8 cellular contexts compared by ENCODE assay signal in the genomic region with DNA sequence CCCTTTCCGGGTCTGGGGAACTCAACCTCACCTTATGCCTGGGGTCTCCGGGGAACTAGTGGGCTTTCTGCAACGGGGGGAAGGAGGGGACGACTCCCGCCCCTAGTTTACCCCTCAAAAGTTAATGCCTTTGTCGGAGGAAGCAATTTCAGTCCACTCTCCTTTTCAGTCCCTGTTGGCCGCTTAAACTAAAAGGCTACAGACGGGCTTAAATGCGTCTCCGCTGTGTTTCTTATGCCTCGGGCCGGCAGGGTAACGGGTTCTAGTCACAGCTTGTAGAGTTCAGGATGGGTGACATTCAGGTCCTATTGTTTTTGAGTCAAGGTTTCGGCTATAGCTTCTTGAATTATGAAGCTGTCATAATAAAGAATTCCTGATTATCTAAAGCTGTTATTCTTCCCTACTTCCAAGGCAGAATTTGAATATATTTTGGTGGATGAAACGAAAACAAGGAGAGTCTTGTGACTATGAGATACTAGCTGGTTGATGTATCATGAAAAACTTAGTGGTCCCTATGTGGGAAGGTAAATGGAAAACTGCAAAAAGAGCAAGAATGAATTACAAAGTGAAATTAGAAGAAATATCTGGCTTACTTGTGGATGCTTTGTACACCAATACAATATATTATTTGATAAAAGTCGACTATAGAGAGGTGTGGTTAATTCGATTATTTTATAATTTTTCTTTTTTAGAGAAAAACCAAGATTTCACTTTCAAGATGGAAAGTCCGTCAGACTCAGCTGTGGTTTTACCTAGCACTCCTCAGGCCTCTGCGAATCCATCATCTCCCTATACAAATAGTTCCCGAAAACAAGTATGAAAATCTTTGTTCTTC. TPM values are rescaled to one million over a fixed set of nuclear protein-coding genes. Genes with fewer than 3 reads are reported as not detected.
DNase-seq lines count a peak whose midpoint lies in the region; ATAC-seq and TF ChIP-seq lines count a peak whose summit lies in the region.

No MANE protein-coding gene starts in this region.

- peak overlapping the region; percentile 85 for H3K4me3 ChIP-seq in WERI-Rb-1 (ENCODE audit: low read depth, low read length)

- peak overlapping the region; percentile 91 for H3K4me3 Mint-ChIP-seq in activated CD4-positive, alpha-beta T cell treated with anti-CD3 and anti-CD28 coated beads for 36 hours
- peak overlapping the region; percentile 89 for H3K4me3 Mint-ChIP-seq in progenitor cell of endocrine pancreas (ENCODE audit: low read depth)

- H3K4me1 Mint-ChIP-seq in activated CD4-positive, alpha-beta T cell treated with anti-CD3 and anti-CD28 coated beads for 36 hours, result peaks cover 49% of the 10 kb centered on the region
- H3K4me1 Mint-ChIP-seq in progenitor cell of endocrine pancreas (ENCODE audit: low read depth), result peaks cover 11% of the 10 kb centered on the region

- intact Hi-C loops in activated CD4-positive, alpha-beta T cell treated with anti-CD3 and anti-CD28 coated beads for 36 hours (cut with DNase I, micrococcal nuclease), result loop anchor here (1.0 to 5.0 kb wide), 9 partner anchors 95 to 1480 kb away; a partner anchor contains a TSS

- no peaks in the 10 kb centered on the region for H3K27me3 Mint-ChIP-seq in activated CD4-positive, alpha-beta T cell treated with anti-CD3 and anti-CD28 coated beads for 36 hours
- H3K27me3 Mint-ChIP-seq in progenitor cell of endocrine pancreas, result no peaks in the 10 kb centered on the region

- H3K27ac ChIP-seq in WERI-Rb-1, result peak overlapping the region; percentile 92

- no peaks in the 10 kb centered on the region for H3K27me3 ChIP-seq in WERI-Rb-1 (ENCODE audit: insufficient read depth, low read depth, severe bottlenecking)

- no peak for ATAC-seq in activated CD4-positive, alpha-beta T cell treated with anti-CD3 and anti-CD28 coated beads for 36 hours
- ATAC-seq in HG03159 (IDR thresholded peaks at IDR 0.05; ENCODE audit: unreplicated experiment), result peak; percentile 0
- ATAC-seq in GM21723 (IDR thresholded peaks at IDR 0.05; ENCODE audit: unreplicated experiment), result no peak

- DNase-seq in activated CD4-positive, alpha-beta T cell treated with anti-CD3 and anti-CD28 coated beads for 36 hours, result peak; percentile 48
- no peak for DNase-seq in activated CD4-positive, alpha-beta T cell treated with anti-CD3 and anti-CD28 coated beads, Interleukin-2, amount 50 U/mL, for 4 hours
- DNase-seq in WERI-Rb-1, result no peak
- peak; percentile 16 for DNase-seq in germinal center (ENCODE audit: low spot score)
- no peak for DNase-seq in progenitor cell of endocrine pancreas (ENCODE audit: low spot score, unreplicated experiment)
- no peak for DNase-seq in stimulated activated CD4-positive, alpha-beta T cell treated with anti-CD3 and anti-CD28 coated beads, Interleukin-4, amount 100 ng/mL, for 4 hours

- H3K9me3 ChIP-seq in WERI-Rb-1 (ENCODE audit: severe bottlenecking), result no peaks in the 10 kb centered on the region

- no peaks in the 10 kb centered on the region for H3K36me3 ChIP-seq in WERI-Rb-1

- POLR2A ChIA-PET in activated CD4-positive, alpha-beta T cell treated with anti-CD3 and anti-CD28 coated beads for 36 hours (lab: Charles Lee), result interaction anchor here (0.9 to 2.7 kb wide), 8 partner anchors 12 to 428 kb away, joined by 3 to 10 read pairs (median 6); a partner anchor contains a TSS

- CTCF ChIA-PET in activated CD4-positive, alpha-beta T cell treated with anti-CD3 and anti-CD28 coated beads for 36 hours (lab: Charles Lee), result interaction anchor here (0.6 to 2.7 kb wide), 37 partner anchors 9 to 426 kb away, joined by 3 to 19 read pairs (median 3); a partner anchor contains a TSS

- H3K9me3 Mint-ChIP-seq in activated CD4-positive, alpha-beta T cell treated with anti-CD3 and anti-CD28 coated beads for 36 hours (ENCODE audit: low read depth), result no peaks in the 10 kb centered on the region
- H3K9me3 Mint-ChIP-seq in progenitor cell of endocrine pancreas (ENCODE audit: low read depth), result no peaks in the 10 kb centered on the region

- H3K36me3 Mint-ChIP-seq in activated CD4-positive, alpha-beta T cell treated with anti-CD3 and anti-CD28 coated beads for 36 hours (ENCODE audit: low read depth), result peaks cover 15% of the 10 kb centered on the region
- H3K36me3 Mint-ChIP-seq in progenitor cell of endocrine pancreas (ENCODE audit: insufficient read depth), result no peaks in the 10 kb centered on the region

- no peak for TF ChIP-seq CTCF in WERI-Rb-1 (IDR thresholded peaks at IDR 0.05; ENCODE audit: low read depth, low read length)
- TF ChIP-seq CTCF in progenitor cell of endocrine pancreas (IDR thresholded peaks at IDR 0.05; ENCODE audit: unreplicated experiment), result no peak

- peak overlapping the region; percentile 97 for H3K27ac Mint-ChIP-seq in activated CD4-positive, alpha-beta T cell treated with anti-CD3 and anti-CD28 coated beads for 36 hours
- peak overlapping the region; percentile 98 for H3K27ac Mint-ChIP-seq in progenitor cell of endocrine pancreas

RNA-seq across cellular contexts. Expression of a gene that starts 0.5 kb away (rescaled TPM):
- 10 to 100 TPM; 17.2 to 20.5 TPM for total RNA-seq in activated CD4-positive, alpha-beta T cell treated with anti-CD3 and anti-CD28 coated beads for 36 hours
- 6.9 and 7.1 TPM in 2 replicates for total RNA-seq in progenitor cell of endocrine pancreas

RNA-seq across cellular contexts. Expression of a gene that starts 36.8 kb away (rescaled TPM):
- not detected for total RNA-seq in activated CD4-positive, alpha-beta T cell treated with anti-CD3 and anti-CD28 coated beads for 36 hours
- total RNA-seq in progenitor cell of endocrine pancreas, result 0.78 and 0.86 TPM in 2 replicates

Comparison
In these comparisons a context has a peak if more than half of its experiments do, and no peak if none do; other contexts are left out.
1. DNase-seq: peak in activated CD4-positive, alpha-beta T cell treated with anti-CD3 and anti-CD28 coated beads for 36 hours (single experiment) and germinal center (single experiment); none in activated CD4-positive, alpha-beta T cell treated with anti-CD3 and anti-CD28 coated beads, Interleukin-2, amount 50 U/mL, for 4 hours (0 of 2), WERI-Rb-1 (single experiment), progenitor cell of endocrine pancreas (single experiment) and stimulated activated CD4-positive, alpha-beta T cell treated with anti-CD3 and anti-CD28 coated beads, Interleukin-4, amount 100 ng/mL, for 4 hours (0 of 2).